1 cellular context compared by ENCODE assay signal in the genomic region with DNA sequence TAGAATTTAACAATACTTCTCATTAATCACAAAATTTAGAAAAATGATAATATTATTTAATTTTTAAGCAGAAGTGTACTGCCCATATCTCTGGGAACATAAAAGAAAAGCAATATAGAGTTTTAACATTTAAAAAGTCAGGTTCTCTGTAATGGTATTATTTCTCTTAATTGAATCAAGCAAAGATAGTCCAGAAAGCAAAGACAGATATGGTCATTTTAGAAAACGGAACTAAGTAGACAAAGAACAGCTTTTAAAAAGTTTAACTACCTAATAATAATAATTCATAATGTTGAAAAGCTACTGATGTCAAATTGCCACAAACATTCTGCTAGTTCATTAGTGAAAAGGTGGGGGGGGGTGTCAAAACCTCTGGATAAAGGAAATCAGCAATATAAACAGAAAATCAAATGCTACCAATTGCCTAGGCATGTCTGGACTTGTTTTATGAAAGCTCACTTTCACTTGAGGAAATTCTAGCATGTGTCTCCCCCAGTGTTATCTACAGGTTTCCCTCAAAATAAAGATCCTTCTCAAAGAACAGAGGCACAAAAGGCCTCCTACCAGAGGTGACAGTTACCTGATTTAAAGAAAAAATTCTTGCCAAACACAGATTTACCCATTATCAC.
TF ChIP-seq lines count a peak whose summit lies in the region.

No MANE protein-coding gene starts in this region.

TF ChIP-seq in GM23338, 12 proteins besides CTCF, POLR2A, EP300 and RAD21 (continued from another document):
- TF ChIP-seq, protein P1, sequence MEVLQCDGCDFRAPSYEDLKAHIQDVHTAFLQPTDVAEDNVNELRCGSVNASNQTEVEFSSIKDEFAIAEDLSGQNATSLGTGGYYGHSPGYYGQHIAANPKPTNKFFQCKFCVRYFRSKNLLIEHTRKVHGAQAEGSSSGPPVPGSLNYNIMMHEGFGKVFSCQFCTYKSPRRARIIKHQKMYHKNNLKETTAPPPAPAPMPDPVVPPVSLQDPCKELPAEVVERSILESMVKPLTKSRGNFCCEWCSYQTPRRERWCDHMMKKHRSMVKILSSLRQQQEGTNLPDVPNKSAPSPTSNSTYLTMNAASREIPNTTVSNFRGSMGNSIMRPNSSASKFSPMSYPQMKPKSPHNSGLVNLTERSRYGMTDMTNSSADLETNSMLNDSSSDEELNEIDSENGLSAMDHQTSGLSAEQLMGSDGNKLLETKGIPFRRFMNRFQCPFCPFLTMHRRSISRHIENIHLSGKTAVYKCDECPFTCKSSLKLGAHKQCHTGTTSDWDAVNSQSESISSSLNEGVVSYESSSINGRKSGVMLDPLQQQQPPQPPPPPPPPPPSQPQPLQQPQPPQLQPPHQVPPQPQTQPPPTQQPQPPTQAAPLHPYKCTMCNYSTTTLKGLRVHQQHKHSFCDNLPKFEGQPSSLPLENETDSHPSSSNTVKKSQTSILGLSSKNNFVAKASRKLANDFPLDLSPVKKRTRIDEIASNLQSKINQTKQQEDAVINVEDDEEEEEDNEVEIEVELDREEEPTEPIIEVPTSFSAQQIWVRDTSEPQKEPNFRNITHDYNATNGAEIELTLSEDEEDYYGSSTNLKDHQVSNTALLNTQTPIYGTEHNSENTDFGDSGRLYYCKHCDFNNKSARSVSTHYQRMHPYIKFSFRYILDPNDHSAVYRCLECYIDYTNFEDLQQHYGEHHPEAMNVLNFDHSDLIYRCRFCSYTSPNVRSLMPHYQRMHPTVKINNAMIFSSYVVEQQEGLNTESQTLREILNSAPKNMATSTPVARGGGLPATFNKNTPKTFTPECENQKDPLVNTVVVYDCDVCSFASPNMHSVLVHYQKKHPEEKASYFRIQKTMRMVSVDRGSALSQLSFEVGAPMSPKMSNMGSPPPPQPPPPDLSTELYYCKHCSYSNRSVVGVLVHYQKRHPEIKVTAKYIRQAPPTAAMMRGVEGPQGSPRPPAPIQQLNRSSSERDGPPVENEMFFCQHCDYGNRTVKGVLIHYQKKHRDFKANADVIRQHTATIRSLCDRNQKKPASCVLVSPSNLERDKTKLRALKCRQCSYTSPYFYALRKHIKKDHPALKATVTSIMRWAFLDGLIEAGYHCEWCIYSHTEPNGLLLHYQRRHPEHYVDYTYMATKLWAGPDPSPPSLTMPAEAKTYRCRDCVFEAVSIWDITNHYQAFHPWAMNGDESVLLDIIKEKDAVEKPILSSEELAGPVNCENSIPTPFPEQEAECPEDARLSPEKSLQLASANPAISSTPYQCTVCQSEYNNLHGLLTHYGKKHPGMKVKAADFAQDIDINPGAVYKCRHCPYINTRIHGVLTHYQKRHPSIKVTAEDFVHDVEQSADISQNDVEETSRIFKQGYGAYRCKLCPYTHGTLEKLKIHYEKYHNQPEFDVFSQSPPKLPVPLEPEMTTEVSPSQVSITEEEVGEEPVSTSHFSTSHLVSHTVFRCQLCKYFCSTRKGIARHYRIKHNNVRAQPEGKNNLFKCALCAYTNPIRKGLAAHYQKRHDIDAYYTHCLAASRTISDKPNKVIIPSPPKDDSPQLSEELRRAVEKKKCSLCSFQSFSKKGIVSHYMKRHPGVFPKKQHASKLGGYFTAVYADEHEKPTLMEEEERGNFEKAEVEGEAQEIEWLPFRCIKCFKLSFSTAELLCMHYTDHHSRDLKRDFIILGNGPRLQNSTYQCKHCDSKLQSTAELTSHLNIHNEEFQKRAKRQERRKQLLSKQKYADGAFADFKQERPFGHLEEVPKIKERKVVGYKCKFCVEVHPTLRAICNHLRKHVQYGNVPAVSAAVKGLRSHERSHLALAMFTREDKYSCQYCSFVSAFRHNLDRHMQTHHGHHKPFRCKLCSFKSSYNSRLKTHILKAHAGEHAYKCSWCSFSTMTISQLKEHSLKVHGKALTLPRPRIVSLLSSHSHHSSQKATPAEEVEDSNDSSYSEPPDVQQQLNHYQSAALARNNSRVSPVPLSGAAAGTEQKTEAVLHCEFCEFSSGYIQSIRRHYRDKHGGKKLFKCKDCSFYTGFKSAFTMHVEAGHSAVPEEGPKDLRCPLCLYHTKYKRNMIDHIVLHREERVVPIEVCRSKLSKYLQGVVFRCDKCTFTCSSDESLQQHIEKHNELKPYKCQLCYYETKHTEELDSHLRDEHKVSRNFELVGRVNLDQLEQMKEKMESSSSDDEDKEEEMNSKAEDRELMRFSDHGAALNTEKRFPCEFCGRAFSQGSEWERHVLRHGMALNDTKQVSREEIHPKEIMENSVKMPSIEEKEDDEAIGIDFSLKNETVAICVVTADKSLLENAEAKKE (CRISPR knock-in tag; IDR thresholded peaks at IDR 0.05) = no peak
- TF ChIP-seq JUNB (IDR thresholded peaks at IDR 0.05; ENCODE audit: unreplicated experiment) = no peak
TF ChIP-seq in GM23338: peak in this region for 0.
